ENCODE assay signal across 8 cellular contexts in genomic region chr1:157993179-157994080, GRCh38. TPM values are rescaled to one million over a fixed set of nuclear protein-coding genes. Genes with fewer than 3 reads are reported as not detected.
A peak's percentile ranks its signal among the peaks of the same experiment; 100 is the strongest.
DNase-seq lines count a peak whose midpoint lies in the region; ATAC-seq, FAIRE-seq and TF ChIP-seq lines count a peak whose summit lies in the region.

TSS of gene KIRREL1 (plus strand) at chr1:157993645. CDS start at chr1:157993677, 32 bp downstream.

- no peak for FAIRE-seq in RCC 7860 (lab: Jason Lieb, UNC)

- TF ChIP-seq EP300 in transverse colon (IDR thresholded peaks at IDR 0.05; ENCODE audit: low read depth): no peak

- no peak for DNase-seq in activated CD4-positive, alpha-beta T cell treated with anti-CD3 and anti-CD28 coated beads, Interleukin-2, amount 10 ng/mL, durations not matched to agents 7 days and 5 days
- no peak for DNase-seq in activated CD4-positive, alpha-beta T cell treated with anti-CD3 and anti-CD28 coated beads for 1 hour
- DNase-seq in RCC 7860 (ENCODE audit: low spot score): peak; percentile 40
- DNase-seq in endothelial cell (ENCODE audit: low spot score): peak; percentile 59
- peak in 1 of 2 donors; percentile 36 for DNase-seq in memory B cell (ENCODE audit: low spot score in 2 of 2)
- peak; percentile 50 for DNase-seq in transverse colon

- peak within 1 kb of the TSS; percentile 88 to 92 (median 90) for H3K27ac ChIP-seq in transverse colon

- peaks cover 9% of the 10 kb centered on the region for H3K4me1 Mint-ChIP-seq in activated CD4-positive, alpha-beta T cell treated with anti-CD3 and anti-CD28 coated beads, Interleukin-2, amount 10 ng/mL, durations not matched to agents 7 days and 5 days
- peaks cover 41% of the 10 kb centered on the region for H3K4me1 Mint-ChIP-seq in endothelial cell (ENCODE audit: unreplicated experiment)
- H3K4me1 Mint-ChIP-seq in memory B cell: peaks cover 14% of the 10 kb centered on the region

- 2% methylated on average over 43 of the region's 75 CpGs; no CpG with 5 or more reads in 1 of the 2 donors for WGBS in transverse colon (ENCODE audit: low coverage in 1 of 2), 2 donors

- no peaks in the 10 kb centered on the region for H3K36me3 Mint-ChIP-seq in activated CD4-positive, alpha-beta T cell treated with anti-CD3 and anti-CD28 coated beads, Interleukin-2, amount 10 ng/mL, durations not matched to agents 7 days and 5 days (ENCODE audit: low read depth)
- H3K36me3 Mint-ChIP-seq in endothelial cell (ENCODE audit: low read depth, unreplicated experiment): peaks cover 5% of the 10 kb centered on the region
- no peaks in the 10 kb centered on the region for H3K36me3 Mint-ChIP-seq in memory B cell

- TF ChIP-seq CTCF in endothelial cell (IDR thresholded peaks at IDR 0.05; ENCODE audit: unreplicated experiment): no peak
- no peak for TF ChIP-seq CTCF in transverse colon (IDR thresholded peaks at IDR 0.05)

- H3K27me3 Mint-ChIP-seq in activated CD4-positive, alpha-beta T cell treated with anti-CD3 and anti-CD28 coated beads, Interleukin-2, amount 10 ng/mL, durations not matched to agents 7 days and 5 days: peaks cover 50% of the 10 kb centered on the region
- H3K27me3 Mint-ChIP-seq in endothelial cell (ENCODE audit: unreplicated experiment) (peaks cover 19% of the 10 kb centered on the region), memory B cell (peaks cover 26% of the 10 kb centered on the region)

- H3K9me3 Mint-ChIP-seq in activated CD4-positive, alpha-beta T cell treated with anti-CD3 and anti-CD28 coated beads, Interleukin-2, amount 10 ng/mL, durations not matched to agents 7 days and 5 days: no peaks in the 10 kb centered on the region
- no peaks in the 10 kb centered on the region for H3K9me3 Mint-ChIP-seq in endothelial cell (ENCODE audit: unreplicated experiment)
- no peaks in the 10 kb centered on the region for H3K9me3 Mint-ChIP-seq in memory B cell

- H3K4me3 ChIP-seq in transverse colon: peak within 1 kb of the TSS; percentile 63 to 74 (median 69)

- H3K4me3 Mint-ChIP-seq in activated CD4-positive, alpha-beta T cell treated with anti-CD3 and anti-CD28 coated beads, Interleukin-2, amount 10 ng/mL, durations not matched to agents 7 days and 5 days: peak within 1 kb of the TSS; percentile 47
- H3K4me3 Mint-ChIP-seq in endothelial cell (ENCODE audit: unreplicated experiment): peak within 1 kb of the TSS; percentile 95
- H3K4me3 Mint-ChIP-seq in memory B cell: peak within 1 kb of the TSS; percentile 89

- TF ChIP-seq POLR2A in transverse colon (IDR thresholded peaks at IDR 0.05): no peak

- H3K27me3 ChIP-seq in transverse colon: peaks cover 20% of the 10 kb centered on the region

- H3K9me3 ChIP-seq in transverse colon: no peaks in the 10 kb centered on the region

- H3K4me1 ChIP-seq in transverse colon: peaks cover 0 to 26% (median 8%) of the 10 kb centered on the region in 4 donors

- in situ Hi-C loops in transverse colon (cut with MboI; ENCODE audit: low pct_ligation_motif_present in 1 of 4, low pct_unique_long_range_greater_than_20kb in 1 of 4, low sequenced_read_pairs in 3 of 4): loop anchor here in 1 of 4 donors (25.0 kb wide), 1 partner anchor 94 kb away; no protein-coding TSS in a partner anchor

- no peak within 1 kb of the TSS for H3K27ac Mint-ChIP-seq in activated CD4-positive, alpha-beta T cell treated with anti-CD3 and anti-CD28 coated beads, Interleukin-2, amount 10 ng/mL, durations not matched to agents 7 days and 5 days
- H3K27ac Mint-ChIP-seq in endothelial cell (ENCODE audit: unreplicated experiment): peak within 1 kb of the TSS; percentile 72
- H3K27ac Mint-ChIP-seq in memory B cell: peak within 1 kb of the TSS; percentile 16

- intact Hi-C loops in transverse colon (cut with DNase I; ENCODE audit: low total_unique reads): loop anchor here (5.0 kb wide), 2 partner anchors 44 to 94 kb away; no protein-coding TSS in a partner anchor

- H3K36me3 ChIP-seq in transverse colon: no peaks in the 10 kb centered on the region

- POLR2A ChIA-PET in activated CD4-positive, alpha-beta T cell treated with anti-CD3 and anti-CD28 coated beads, Interleukin-2, amount 10 ng/mL, durations not matched to agents 7 days and 5 days (lab: Charles Lee): no interaction called here

- CTCF ChIA-PET in activated CD4-positive, alpha-beta T cell treated with anti-CD3 and anti-CD28 coated beads, Interleukin-2, amount 10 ng/mL, durations not matched to agents 7 days and 5 days (lab: Charles Lee): interaction anchor here (1.0 to 1.2 kb wide), 2 partner anchors 125 to 148 kb away, joined by 4 read pairs; no protein-coding TSS in a partner anchor

- peak; percentile 29 for ATAC-seq in memory B cell (ENCODE audit: low read depth)
- no peak for ATAC-seq in HG02973 (IDR thresholded peaks at IDR 0.05; ENCODE audit: unreplicated experiment)
- ATAC-seq in HG02678 (IDR thresholded peaks at IDR 0.05; ENCODE audit: unreplicated experiment): no peak

RNA-seq across cellular contexts. Expression of gene KIRREL1, which starts in this region (rescaled TPM):
- not detected for total RNA-seq in activated CD4-positive, alpha-beta T cell treated with anti-CD3 and anti-CD28 coated beads, Interleukin-2, amount 10 ng/mL, durations not matched to agents 7 days and 5 days
- total RNA-seq in endothelial cell (ENCODE audit: unreplicated experiment): 66.8 TPM
- total RNA-seq in transverse colon: 10 to 100 TPM in 2 of 4 donors, 1 to 10 TPM in 2; 8.2 to 18.3 (median 12.6) TPM

Comparison
In these comparisons a context has a peak if more than half of its experiments do, and no peak if none do; other contexts are left out.
1. RNA of gene KIRREL1 (total RNA-seq): 66.8 TPM in endothelial cell (single experiment) and 8.2 to 18.3 TPM in transverse colon; not detected in activated CD4-positive, alpha-beta T cell treated with anti-CD3 and anti-CD28 coated beads, Interleukin-2, amount 10 ng/mL, durations not matched to agents 7 days and 5 days; every median in the first group is over 4 times any median in the second.
2. DNase-seq: peak in RCC 7860 (single experiment), endothelial cell (single experiment) and transverse colon (single experiment); none in activated CD4-positive, alpha-beta T cell treated with anti-CD3 and anti-CD28 coated beads, Interleukin-2, amount 10 ng/mL, durations not matched to agents 7 days and 5 days (single experiment) and activated CD4-positive, alpha-beta T cell treated with anti-CD3 and anti-CD28 coated beads for 1 hour (single experiment).
3. Peak in every context shown above with its lines, with median percentiles within 50 percentile points of each other: H3K4me3 Mint-ChIP-seq.